ENCODE assay signal across 19 cellular contexts in the genomic region with DNA sequence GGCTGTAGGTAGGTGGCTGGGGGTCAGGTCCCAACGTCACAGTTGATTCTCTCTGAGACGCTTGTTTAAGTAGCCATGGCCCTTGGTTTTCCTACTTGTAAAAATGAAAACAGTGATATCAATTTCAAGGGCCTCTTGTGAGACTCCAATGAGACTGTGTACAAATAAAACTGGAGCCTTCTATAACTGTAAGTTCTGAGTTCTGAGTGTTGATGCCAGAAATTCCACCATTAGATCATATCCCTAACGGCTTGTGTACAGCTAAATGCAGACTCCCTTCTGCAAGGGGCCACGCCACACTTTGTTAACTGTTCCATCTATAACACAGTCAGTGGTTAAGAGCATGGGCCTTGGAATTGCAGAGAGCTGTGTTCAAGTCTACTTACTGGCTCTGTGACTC.
DNase-seq lines count a peak whose midpoint lies in the region; ATAC-seq, FAIRE-seq and TF ChIP-seq lines count a peak whose summit lies in the region.
"Had no signal": no experiment of that assay in that cellular context is flagged by ENCODE, and none has a peak within 500 bp of the region (broad histone marks: within the 10 kb centered on the region; RNA-seq: fewer than 3 reads in every experiment).

No MANE protein-coding gene starts in this region.

- H3K4me3 ChIP-seq in lower lobe of right lung: no peak overlapping the region
- H3K4me3 ChIP-seq in upper lobe of left lung: no peak overlapping the region
- H3K4me3 ChIP-seq: BLaER1, HAP-1 had no signal

- H3K36me3 ChIP-seq in lower lobe of right lung (no peaks in the 10 kb centered on the region), upper lobe of left lung (no peaks in the 10 kb centered on the region)
- H3K36me3 ChIP-seq: BLaER1, HAP-1 had no signal

- TF ChIP-seq POLR2A in upper lobe of left lung (IDR thresholded peaks at IDR 0.05): no peak

- H3K27me3 ChIP-seq in lower lobe of right lung (ENCODE audit: low read depth) (peaks cover 9% of the 10 kb centered on the region), upper lobe of left lung (no peaks in the 10 kb centered on the region)

- no peak for TF ChIP-seq EP300 in upper lobe of left lung (IDR thresholded peaks at IDR 0.05)

- peaks cover 3% of the 10 kb centered on the region for H3K27me3 Mint-ChIP-seq in endothelial cell (ENCODE audit: unreplicated experiment)

- TF ChIP-seq CTCF in lower lobe of right lung (IDR thresholded peaks at IDR 0.05) (no peak), upper lobe of left lung (IDR thresholded peaks at IDR 0.05) (no peak), endothelial cell (IDR thresholded peaks at IDR 0.05; ENCODE audit: unreplicated experiment) (no peak)

- WGBS in upper lobe of left lung, 2 donors: 83 to 84% methylated on average over 4 of the region's 4 CpGs

- no peak overlapping the region for H3K27ac Mint-ChIP-seq in endothelial cell (ENCODE audit: unreplicated experiment)
- H3K27ac Mint-ChIP-seq: CD8-positive, alpha-beta memory T cell; HFFc6 had no signal

- intact Hi-C loops in lower lobe of right lung (cut with DNase I): no loop called here

- ATAC-seq in lower lobe of right lung: peak; percentile 73 to 91
- ATAC-seq in upper lobe of left lung (ENCODE audit: low FRiP score in 2 of 2): peak; percentile 58 to 66
- no peak for ATAC-seq in HG02884 (IDR thresholded peaks at IDR 0.05; ENCODE audit: unreplicated experiment)
- no peak for ATAC-seq in GM21528 (IDR thresholded peaks at IDR 0.05; ENCODE audit: low FRiP score, unreplicated experiment)

- H3K9me3 Mint-ChIP-seq in endothelial cell (ENCODE audit: unreplicated experiment): no peaks in the 10 kb centered on the region
- H3K9me3 Mint-ChIP-seq: CD8-positive, alpha-beta memory T cell; HFFc6 had no signal

- H3K4me1 Mint-ChIP-seq in endothelial cell (ENCODE audit: unreplicated experiment): peaks cover 3% of the 10 kb centered on the region
- H3K4me1 Mint-ChIP-seq: CD8-positive, alpha-beta memory T cell had no signal

- peak; percentile 56 for DNase-seq in NCI-H2029 treated with DMSO at 0.1 percent for 48 hours (lab: John Stamatoyannopoulos, UW)
- DNase-seq in NCI-H2029 (lab: John Stamatoyannopoulos, UW): no peak
- no peak for DNase-seq in HTR-8/SVneo (ENCODE audit: insufficient read length, low spot score)
- DNase-seq in lower lobe of right lung: no peak
- no peak for DNase-seq in upper lobe of left lung
- no peak for DNase-seq in endothelial cell (ENCODE audit: low spot score)
- DNase-seq: 8988T; AML-193; Caco-2; CD8-positive, alpha-beta memory T cell; DND-41; GDM1; HFFc6 had no signal

- H3K9me3 ChIP-seq in lower lobe of right lung (no peaks in the 10 kb centered on the region), upper lobe of left lung (no peaks in the 10 kb centered on the region)
- H3K9me3 ChIP-seq: BLaER1, Caco-2, HAP-1 had no signal

- no peak overlapping the region for H3K4me3 Mint-ChIP-seq in endothelial cell (ENCODE audit: unreplicated experiment)
- H3K4me3 Mint-ChIP-seq: CD8-positive, alpha-beta memory T cell; HFFc6 had no signal

- H3K27ac ChIP-seq in lower lobe of right lung: no peak overlapping the region
- no peak overlapping the region for H3K27ac ChIP-seq in upper lobe of left lung
- H3K27ac ChIP-seq: BLaER1 had no signal

- peak; percentile 9 for FAIRE-seq in HTR-8/SVneo (lab: Jason Lieb, UNC)
- FAIRE-seq: GM19239, H1 had no signal

- H3K36me3 Mint-ChIP-seq in endothelial cell (ENCODE audit: low read depth, unreplicated experiment): no peaks in the 10 kb centered on the region
- H3K36me3 Mint-ChIP-seq: CD8-positive, alpha-beta memory T cell had no signal

- H3K4me1 ChIP-seq in lower lobe of right lung (no peaks in the 10 kb centered on the region), upper lobe of left lung (peaks cover 0 to 4% (median 0%) of the 10 kb centered on the region in 4 donors)
- H3K4me1 ChIP-seq: BLaER1, Caco-2, HAP-1 had no signal

Comparison
In these comparisons a context has a peak if more than half of its experiments do, and no peak if none do; other contexts are left out.
1. ATAC-seq: peak in lower lobe of right lung (2 of 2) and upper lobe of left lung (2 of 2); none in HG02884 (single experiment) and GM21528 (single experiment).